In genomic region chr21:44966135-44967081, GRCh38 we compare ENCODE assay signal across 9 cellular contexts. TPM values are rescaled to one million over a fixed set of nuclear protein-coding genes. Genes with fewer than 3 reads are reported as not detected.
DNase-seq lines count a peak whose midpoint lies in the region; ATAC-seq and TF ChIP-seq lines count a peak whose summit lies in the region.
"Had no signal": no experiment of that assay in that cellular context is flagged by ENCODE, and none has a peak within 500 bp of the region (broad histone marks: within the 10 kb centered on the region; RNA-seq: fewer than 3 reads in every experiment).

No MANE protein-coding gene starts in this region.

- ATAC-seq in left lung, result peak; percentile 26
- ATAC-seq in thoracic aorta (ENCODE audit: insufficient number of reproducible peaks, low FRiP score, low read depth), result no peak
- no peak for ATAC-seq in HG03521 (IDR thresholded peaks at IDR 0.05; ENCODE audit: unreplicated experiment)

- intact Hi-C loops in left lung (cut with DNase I), result no loop called here

- peaks cover 0 to 45% of the 10 kb centered on the region in 2 donors for H3K36me3 ChIP-seq in left lung
- H3K36me3 ChIP-seq in thoracic aorta, result peaks cover 6% of the 10 kb centered on the region

- H3K27ac ChIP-seq in caudate nucleus (ENCODE audit: low read depth, low read length), result peak overlapping the region; percentile 40
- peak overlapping the region in 1 of 2 donors; percentile 72 for H3K27ac ChIP-seq in left lung
- H3K27ac ChIP-seq in thoracic aorta, result peak overlapping the region; percentile 70 to 94

- H3K27me3 ChIP-seq in left lung (no peaks in the 10 kb centered on the region), thoracic aorta (replicated peaks; ENCODE audit: insufficient read depth) (no peaks in the 10 kb centered on the region)

- TF ChIP-seq CTCF in left lung (IDR thresholded peaks at IDR 0.05) (no peak), thoracic aorta (IDR thresholded peaks at IDR 0.05) (no peak)

- H3K9me3 ChIP-seq in left lung (no peaks in the 10 kb centered on the region), thoracic aorta (no peaks in the 10 kb centered on the region)

- H3K4me3 ChIP-seq in left lung, result no peak overlapping the region
- peak overlapping the region; percentile 52 for H3K4me3 ChIP-seq in thoracic aorta

- H3K4me1 ChIP-seq in left lung, result peaks cover 11 to 66% of the 10 kb centered on the region in 2 donors
- H3K4me1 ChIP-seq in thoracic aorta (ENCODE audit: control insufficient read depth in 1 of 2, low read depth in 2 of 2), result peaks cover 45 to 68% of the 10 kb centered on the region in 2 donors

- peak; percentile 15 for DNase-seq in NCI-H1105 treated with DMSO at 0.1 percent for 48 hours (lab: John Stamatoyannopoulos, UW)
- peak in 19 of 61 donors; percentile 19 to 69 (median 35) for DNase-seq in caudate nucleus (lab: John Stamatoyannopoulos, UW)
- peak in 1 of 2 donors; percentile 85 for DNase-seq in left lung
- DNase-seq in thoracic aorta (ENCODE audit: low spot score), result no peak
- no peak for DNase-seq in iPS-NIHi11 (ENCODE audit: low spot score)
- DNase-seq in GM19240 (ENCODE audit: insufficient read length, low spot score), result no peak
- DNase-seq: cerebellar nuclear complex, HFFc6 had no signal

RNA-seq across cellular contexts. Expression of gene SLX9, which starts 26.6 kb away (rescaled TPM):
- 10 to 100 TPM; 16.4 to 29.6 TPM for total RNA-seq in left lung
- total RNA-seq in thoracic aorta, result 10 to 100 TPM in 1 of 2 donors, 1 to 10 TPM in 1; 5.9 to 10.6 TPM

RNA-seq across cellular contexts. Expression of gene ITGB2, which starts 45.7 kb away (rescaled TPM):
- total RNA-seq in left lung, result 100 to 1,000 TPM; 185 to 404 TPM
- total RNA-seq in thoracic aorta, result 100 to 1,000 TPM; 161 to 166 TPM
